Comparison of ENCODE assay signal across 15 cellular contexts in the genomic region with DNA sequence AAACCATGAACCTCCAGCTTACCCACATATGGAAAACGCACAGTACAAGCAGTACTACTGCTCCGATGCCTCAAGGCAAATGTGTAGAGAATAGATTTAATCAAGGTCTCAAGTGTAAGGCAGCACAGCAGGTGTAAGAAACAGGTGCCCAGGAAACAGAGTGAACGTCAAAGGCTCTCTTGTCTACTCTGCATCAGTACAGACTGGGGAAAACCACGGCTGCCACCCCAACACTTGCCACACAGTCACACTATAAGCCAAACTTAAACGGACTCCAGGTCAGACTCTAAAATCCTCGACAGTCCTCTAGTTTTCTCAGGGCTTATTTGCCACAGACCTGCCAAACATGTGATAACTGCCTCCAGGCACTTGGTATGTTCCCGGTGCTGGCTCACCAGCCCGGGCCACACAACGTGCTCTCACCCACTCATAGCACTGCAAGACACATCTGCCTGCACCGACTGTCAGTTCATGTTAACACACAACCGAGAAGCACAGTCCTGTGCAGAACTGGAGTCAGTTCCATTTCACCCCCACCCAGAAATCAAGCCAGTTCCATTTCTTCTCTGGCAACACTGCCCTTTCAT. TPM values are rescaled to one million over a fixed set of nuclear protein-coding genes. Genes with fewer than 3 reads are reported as not detected.
"Had no signal": no experiment of that assay in that cellular context is flagged by ENCODE, and none has a peak within 500 bp of the region (broad histone marks: within the 10 kb centered on the region; RNA-seq: fewer than 3 reads in every experiment).

No MANE protein-coding gene starts in this region.

- H3K4me3 ChIP-seq: body of pancreas, lower lobe of right lung, tibial artery had no signal

- H3K27ac Mint-ChIP-seq: activated CD4-positive, alpha-beta T cell treated with anti-CD3 and anti-CD28 coated beads, Interleukin-2, amount 10 ng/mL, durations not matched to agents 24 days and 14 days; dendritic cell treated with granulocyte-macrophage colony-stimulating factor and Interleukin-4, amounts not matched to agents 40 ng/mL and 50 ng/mL, for 4 days had no signal

- H3K27me3 Mint-ChIP-seq: activated CD4-positive, alpha-beta T cell treated with anti-CD3 and anti-CD28 coated beads, Interleukin-2, amount 10 ng/mL, durations not matched to agents 24 days and 14 days; dendritic cell treated with granulocyte-macrophage colony-stimulating factor and Interleukin-4, amounts not matched to agents 40 ng/mL and 50 ng/mL, for 4 days; effector memory CD8-positive, alpha-beta T cell; naive thymus-derived CD4-positive, alpha-beta T cell had no signal

- H3K27ac ChIP-seq: body of pancreas, epithelial cell of prostate, lower lobe of right lung, tibial artery had no signal

- H3K4me1 ChIP-seq: lower lobe of right lung, tibial artery had no signal

- ATAC-seq: body of pancreas; effector memory CD8-positive, alpha-beta T cell; lower lobe of right lung; naive thymus-derived CD4-positive, alpha-beta T cell had no signal

- H3K9me3 ChIP-seq: body of pancreas, lower lobe of right lung, tibial artery had no signal

- DNase-seq: activated CD4-positive, alpha-beta T cell treated with anti-CD3 and anti-CD28 coated beads, Interleukin-2, amount 10 ng/mL, durations not matched to agents 24 days and 14 days; activated naive CD4-positive, alpha-beta T cell treated with anti-CD3 and anti-CD28 coated beads, Interleukin-2, amount 50 U/mL, for 16 hours; effector memory CD8-positive, alpha-beta T cell; lower lobe of right lung; naive thymus-derived CD4-positive, alpha-beta T cell; tibial artery had no signal

- H3K4me3 Mint-ChIP-seq: activated CD4-positive, alpha-beta T cell treated with anti-CD3 and anti-CD28 coated beads, Interleukin-2, amount 10 ng/mL, durations not matched to agents 24 days and 14 days; dendritic cell treated with granulocyte-macrophage colony-stimulating factor and Interleukin-4, amounts not matched to agents 40 ng/mL and 50 ng/mL, for 4 days; effector memory CD8-positive, alpha-beta T cell; naive thymus-derived CD4-positive, alpha-beta T cell had no signal

- H3K9me3 Mint-ChIP-seq: activated CD4-positive, alpha-beta T cell treated with anti-CD3 and anti-CD28 coated beads, Interleukin-2, amount 10 ng/mL, durations not matched to agents 24 days and 14 days; dendritic cell treated with granulocyte-macrophage colony-stimulating factor and Interleukin-4, amounts not matched to agents 40 ng/mL and 50 ng/mL, for 4 days; effector memory CD8-positive, alpha-beta T cell; naive thymus-derived CD4-positive, alpha-beta T cell had no signal

- H3K27me3 ChIP-seq: body of pancreas, tibial artery had no signal

RNA-seq across cellular contexts. Expression of a gene that starts 44.4 kb away (rescaled TPM):
- total RNA-seq: activated CD4-positive, alpha-beta T cell treated with anti-CD3 and anti-CD28 coated beads, Interleukin-2, amount 10 ng/mL, durations not matched to agents 24 days and 14 days; activated CD8-positive, alpha-beta memory T cell treated with anti-CD3 and anti-CD28 coated beads for 36 hours; body of pancreas; glomerular endothelial cell; lower lobe of right lung; naive thymus-derived CD4-positive, alpha-beta T cell; omental fat pad; pulmonary artery endothelial cell; SK-MEL-5; skeletal muscle tissue had no signal
- polyA plus RNA-seq: naive thymus-derived CD4-positive, alpha-beta T cell had no signal
